ENCODE assay signal across 13 cellular contexts in the genomic region with DNA sequence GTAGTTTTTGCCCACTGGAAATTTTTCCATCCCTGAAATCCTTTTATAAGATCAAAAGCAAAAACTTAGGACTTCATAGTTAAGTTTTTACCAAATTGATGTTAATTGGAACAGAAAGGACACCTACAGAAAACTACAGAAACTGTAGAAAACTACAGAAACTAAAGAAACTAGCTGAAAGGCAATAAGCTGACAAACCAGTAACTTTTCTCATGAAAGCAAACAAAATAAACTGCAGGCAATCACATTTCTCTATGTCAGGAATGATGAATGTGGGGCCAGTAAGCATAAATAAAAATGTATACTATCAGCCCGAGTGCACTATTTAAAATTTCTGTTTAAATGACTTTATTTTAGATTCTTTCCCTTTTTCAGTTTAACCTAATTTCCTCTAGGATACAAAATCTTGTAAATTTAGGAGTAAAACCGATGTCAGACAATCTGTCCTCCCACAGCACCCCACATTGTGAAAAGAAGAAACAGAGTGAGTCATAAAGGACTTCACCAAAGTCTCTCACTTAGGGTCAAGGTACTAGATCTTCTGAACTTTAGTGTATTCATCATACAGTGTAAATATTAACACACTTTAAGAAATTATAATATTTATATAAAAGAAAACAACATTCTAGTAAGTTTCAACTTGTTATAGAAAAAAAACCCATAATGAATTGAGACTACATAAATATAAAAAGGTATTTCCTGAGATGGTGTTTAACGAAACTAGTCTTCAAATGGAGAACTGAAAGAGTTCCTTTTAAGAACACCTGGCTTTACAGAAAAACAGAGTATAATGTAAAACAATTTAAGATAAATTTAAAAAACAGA. TPM values are rescaled to one million over a fixed set of nuclear protein-coding genes. Genes with fewer than 3 reads are reported as not detected.
DNase-seq lines count a peak whose midpoint lies in the region; ATAC-seq, FAIRE-seq and TF ChIP-seq lines count a peak whose summit lies in the region.
"Had no signal": no experiment of that assay in that cellular context is flagged by ENCODE, and none has a peak within 500 bp of the region (broad histone marks: within the 10 kb centered on the region; RNA-seq: fewer than 3 reads in every experiment).

No MANE protein-coding gene starts in this region.

- 73 to 76% methylated on average over 3 of the region's 3 CpGs for WGBS in tibial nerve, 2 donors

- H3K4me1 ChIP-seq in tibial nerve (no peaks in the 10 kb centered on the region), foreskin keratinocyte (no peaks in the 10 kb centered on the region)

- H3K9ac ChIP-seq in SU-DHL-6 (ENCODE audit: low read length) = peak overlapping the region; percentile 36

- TF ChIP-seq EP300 in tibial nerve (IDR thresholded peaks at IDR 0.05) = no peak

- no peaks in the 10 kb centered on the region for H3K27me3 ChIP-seq in SU-DHL-6 (ENCODE audit: low read length)
- no peaks in the 10 kb centered on the region for H3K27me3 ChIP-seq in tibial nerve
- H3K27me3 ChIP-seq in foreskin keratinocyte = no peaks in the 10 kb centered on the region

- no peak for TF ChIP-seq POLR2A in GM12892 (IDR thresholded peaks at IDR 0.05; ENCODE audit: low read depth, low read length)
- no peak for TF ChIP-seq POLR2A in tibial nerve (IDR thresholded peaks at IDR 0.05)

- H3K79me2 ChIP-seq in SU-DHL-6 (ENCODE audit: insufficient read depth, low read length) = no peaks in the 10 kb centered on the region

- TF ChIP-seq CTCF in SU-DHL-6 (IDR thresholded peaks at IDR 0.05; ENCODE audit: insufficient read depth, low read length, poor library complexity, severe bottlenecking) (no peak), tibial nerve (IDR thresholded peaks at IDR 0.05) (no peak), foreskin keratinocyte (conservative IDR thresholded peaks at IDR 0.05) (no peak)

- peak overlapping the region; percentile 33 for H3K4me3 ChIP-seq in SU-DHL-6 (ENCODE audit: insufficient read depth, low read length, poor library complexity, severe bottlenecking)
- no peak overlapping the region for H3K4me3 ChIP-seq in tibial nerve

- DNase-seq in GM12892 (ENCODE audit: insufficient read length) = no peak
- DNase-seq in tibial nerve (ENCODE audit: low spot score in 2 of 2) = no peak
- DNase-seq in foreskin keratinocyte = no peak
- DNase-seq in NCI-H524 (lab: John Stamatoyannopoulos, UW) = no peak
- no peak for DNase-seq in KBM-7
- DNase-seq: activated T-cell treated with anti-CD3 and anti-CD28 coated beads, Interleukin-2, amount 50 U/mL, for 4 hours; CD4-positive, CD25-positive, alpha-beta regulatory T cell; hippocampal formation; NCI-H1930 had no signal

- H3K9me2 ChIP-seq in SU-DHL-6 (replicated peaks; ENCODE audit: insufficient read depth, low read length) = no peaks in the 10 kb centered on the region

- peak overlapping the region; percentile 81 for H3K4me2 ChIP-seq in SU-DHL-6 (ENCODE audit: low read depth, low read length, poor library complexity, severe bottlenecking)

- no peak overlapping the region for H2AFZ ChIP-seq in SU-DHL-6 (ENCODE audit: low read depth, low read length, severe bottlenecking)

- H3K9me3 ChIP-seq in SU-DHL-6 (ENCODE audit: insufficient read depth, low read length) = no peaks in the 10 kb centered on the region
- no peaks in the 10 kb centered on the region for H3K9me3 ChIP-seq in tibial nerve

- no peaks in the 10 kb centered on the region for H4K20me1 ChIP-seq in SU-DHL-6 (ENCODE audit: low read depth, low read length)

- H3K27ac ChIP-seq in SU-DHL-6 (ENCODE audit: low read depth, low read length) (peak overlapping the region; percentile 82), tibial nerve (peak overlapping the region in 1 of 4 donors; percentile 1), foreskin keratinocyte (no peak overlapping the region)

- ATAC-seq in GM21390 (IDR thresholded peaks at IDR 0.05; ENCODE audit: unreplicated experiment) (peak; percentile 94), HG03103 (IDR thresholded peaks at IDR 0.05; ENCODE audit: low read depth, unreplicated experiment) (peak; percentile 89), foreskin keratinocyte (no peak)
- ATAC-seq: activated T-cell treated with anti-CD3 and anti-CD28 coated beads, Interleukin-2, amount 50 U/mL, for 4 hours had no signal

- peaks cover 7% of the 10 kb centered on the region; the same call in 1 of the 2 replicates for H3F3A ChIP-seq in SU-DHL-6 (ENCODE audit: insufficient read depth)

- peak; percentile 80 for FAIRE-seq in GM12892 (lab: Jason Lieb, UNC)
- FAIRE-seq: H54 had no signal

- H3K36me3 ChIP-seq in SU-DHL-6 (ENCODE audit: low read length) = no peaks in the 10 kb centered on the region
- H3K36me3 ChIP-seq in tibial nerve = peaks cover 0 to 90% (median 0%) of the 10 kb centered on the region in 3 donors

- in situ Hi-C loops in KBM-7 (cut with MboI; ENCODE audit: low pct_unique_long_range_greater_than_20kb, low sequenced_read_pairs) = no loop called here

RNA-seq across cellular contexts. Expression of a gene that starts 46.6 kb away (rescaled TPM):
- polyA plus RNA-seq in GM12892 (2012; ENCODE audit: missing spikeins) = 12.8 TPM
- total RNA-seq in tibial nerve (10 to 100 TPM; 41.7 to 68.0 (median 54.2) TPM), foreskin keratinocyte (35.8 and 46.1 TPM in 2 replicates)
- polyA plus RNA-seq in foreskin keratinocyte = 25.0 and 25.7 TPM in 2 replicates
